In the genomic region with DNA sequence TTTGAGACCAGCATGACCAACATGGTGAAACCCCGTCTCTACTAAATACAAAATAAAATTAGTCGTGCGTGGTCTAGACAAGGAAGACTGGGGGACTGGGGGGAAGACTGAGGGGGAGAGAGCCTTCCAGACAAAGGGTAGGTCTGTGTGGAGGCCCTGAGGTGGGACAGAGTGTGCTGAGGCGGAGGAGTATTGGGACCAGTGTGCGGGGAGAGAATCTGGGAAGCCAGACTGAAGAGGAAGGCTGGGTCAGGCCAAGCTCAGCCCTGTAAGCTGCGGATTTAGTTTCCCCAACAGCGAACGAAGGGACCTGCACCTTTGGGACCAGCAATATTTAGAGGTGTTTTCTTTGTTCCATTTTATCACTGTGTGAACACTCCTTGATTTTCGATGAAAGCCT, we compare ENCODE assay signal across 21 cellular contexts. TPM values are rescaled to one million over a fixed set of nuclear protein-coding genes. Genes with fewer than 3 reads are reported as not detected.
DNase-seq lines count a peak whose midpoint lies in the region; ATAC-seq and TF ChIP-seq lines count a peak whose summit lies in the region.
"Had no signal": no experiment of that assay in that cellular context is flagged by ENCODE, and none has a peak within 500 bp of the region (broad histone marks: within the 10 kb centered on the region; RNA-seq: fewer than 3 reads in every experiment).

No MANE protein-coding gene starts in this region.

- no peak overlapping the region for H2BK12ac ChIP-seq in H9 (ENCODE audit: insufficient read length, low read depth, low read length)
- H2BK12ac ChIP-seq in mesenchymal stem cell (ENCODE audit: low read length in 2 of 2) = peak overlapping the region in 1 of 2 experiments; percentile 63

- peak; percentile 76 for ATAC-seq in sciatic nerve
- ATAC-seq: K562 had no signal

- WGBS in H9 (ENCODE audit: extremely low coverage, insufficient read length, low lambda C conversion rate) = no CpG with 5 or more reads among the region's 9 CpGs
- WGBS in mesenchymal stem cell = 93% methylated on average over 6 of the region's 9 CpGs

- no peak overlapping the region for H3K18ac ChIP-seq in H9 (ENCODE audit: insufficient read length, low read depth, low read length)
- H3K18ac ChIP-seq in mesenchymal stem cell (ENCODE audit: low read depth in 1 of 2, low read length in 2 of 2) = peak overlapping the region in 1 of 2 experiments; percentile 88

- no peaks in the 10 kb centered on the region for H3K36me3 ChIP-seq in ascending aorta
- no peaks in the 10 kb centered on the region for H3K36me3 ChIP-seq in mesenchymal stem cell (ENCODE audit: control insufficient read depth in 1 of 2, insufficient read depth in 2 of 2, low read depth in 1 of 2, low read length in 2 of 2)
- H3K36me3 ChIP-seq: BE2C, HAP-1 had no signal

- H3K27me3 ChIP-seq in H9 (ENCODE audit: insufficient read depth, low read length) = no peaks in the 10 kb centered on the region
- H3K27me3 ChIP-seq in ascending aorta = no peaks in the 10 kb centered on the region
- H3K27me3 ChIP-seq in mesenchymal stem cell (ENCODE audit: control insufficient read depth in 1 of 2, insufficient read depth in 1 of 2, low read length in 2 of 2) = no peaks in the 10 kb centered on the region
- H3K27me3 ChIP-seq: BE2C had no signal

- peaks cover 5% of the 10 kb centered on the region in 2 experiments; a peak in 3 of 5 replicates for H3K9me3 Mint-ChIP-seq in H9
- H3K9me3 Mint-ChIP-seq: CD4-positive, CD25-positive, alpha-beta regulatory T cell had no signal

- H3K14ac ChIP-seq in H9 (ENCODE audit: insufficient read depth, low read length) (no peak overlapping the region), mesenchymal stem cell (ENCODE audit: low read length in 2 of 2) (peak overlapping the region in 1 of 2 experiments; percentile 74)

- H3K56ac ChIP-seq in H9 (ENCODE audit: insufficient read length, low read depth, low read length) = no peak overlapping the region

- H2BK15ac ChIP-seq in H9 (ENCODE audit: low read depth, low read length) = no peak overlapping the region
- H2BK15ac ChIP-seq in mesenchymal stem cell (ENCODE audit: low read depth, poor library complexity, severe bottlenecking) = peak overlapping the region; percentile 49

- H3K79me1 ChIP-seq in H9 (ENCODE audit: insufficient read depth, low read depth, low read length, poor library complexity, severe bottlenecking) (no peaks in the 10 kb centered on the region), mesenchymal stem cell (replicated peaks; ENCODE audit: low read length, poor library complexity, severe bottlenecking) (no peaks in the 10 kb centered on the region)

- H3K9ac ChIP-seq in H9 (ENCODE audit: extremely low read depth, insufficient read length, low read length) (no peak overlapping the region), mesenchymal stem cell (ENCODE audit: low read length) (no peak overlapping the region)

- no peaks in the 10 kb centered on the region for H3K79me2 ChIP-seq in H9 (ENCODE audit: insufficient read depth, low read length)

- no peak overlapping the region for H2BK20ac ChIP-seq in H9 (ENCODE audit: low read depth, low read length, poor library complexity, severe bottlenecking)

- H4K20me1 ChIP-seq in H9 (ENCODE audit: control insufficient read depth, insufficient read depth, insufficient read length) = no peaks in the 10 kb centered on the region

- H4K8ac ChIP-seq in H9 (replicated peaks; ENCODE audit: insufficient read length, low read depth, low read length) (no peak overlapping the region), mesenchymal stem cell (ENCODE audit: low read length) (peak overlapping the region; percentile 45)

- no peak overlapping the region for H3K27ac ChIP-seq in H9 (ENCODE audit: insufficient read length, low read depth, low read length)
- peak overlapping the region; percentile 36 to 50 for H3K27ac ChIP-seq in ascending aorta
- no peak overlapping the region for H3K27ac ChIP-seq in mesenchymal stem cell (ENCODE audit: low read length, poor library complexity, severe bottlenecking)

- no peak overlapping the region for H2AK5ac ChIP-seq in H9 (ENCODE audit: insufficient read length, low read length)
- peak overlapping the region; percentile 68 for H2AK5ac ChIP-seq in mesenchymal stem cell (ENCODE audit: low read length, severe bottlenecking)

- H3K4me3 ChIP-seq in ascending aorta (no peak overlapping the region), mesenchymal stem cell (ENCODE audit: insufficient read depth in 1 of 2, low read depth in 1 of 2, low read length in 2 of 2) (no peak overlapping the region)
- H3K4me3 ChIP-seq: HAP-1, K562 had no signal

- peak overlapping the region in 2 of 3 experiments; percentile 49 to 82; a peak in 2 of 7 replicates for H3K27ac Mint-ChIP-seq in H9
- H3K27ac Mint-ChIP-seq: CD4-positive, CD25-positive, alpha-beta regulatory T cell had no signal

- H3K4me2 ChIP-seq in H9 (ENCODE audit: insufficient read depth, insufficient read length, low read length) (no peak overlapping the region), mesenchymal stem cell (ENCODE audit: low read length, poor library complexity, severe bottlenecking) (no peak overlapping the region)

- H2BK5ac ChIP-seq in H9 (ENCODE audit: insufficient read length, low read length) = no peak overlapping the region
- no peak overlapping the region for H2BK5ac ChIP-seq in mesenchymal stem cell (ENCODE audit: low read depth, low read length, poor library complexity, severe bottlenecking)

- no peaks in the 10 kb centered on the region for H3K27me3 Mint-ChIP-seq in H9 (ENCODE audit: low read depth)
- H3K27me3 Mint-ChIP-seq: CD4-positive, CD25-positive, alpha-beta regulatory T cell had no signal

- H3K4me1 Mint-ChIP-seq in H9 = peaks cover 8 to 9% of the 10 kb centered on the region in 2 experiments

- H3K4me1 ChIP-seq in H9 (ENCODE audit: insufficient read depth, low read length) (no peaks in the 10 kb centered on the region), ascending aorta (peaks cover 0 to 4% of the 10 kb centered on the region in 2 donors), mesenchymal stem cell (ENCODE audit: control insufficient read depth, insufficient read depth, low read depth, low read length) (peaks cover 4% of the 10 kb centered on the region)
- H3K4me1 ChIP-seq: BE2C, HAP-1 had no signal

- no peak overlapping the region for H4K5ac ChIP-seq in H9 (ENCODE audit: insufficient read length, low read depth, low read length)

- H4K91ac ChIP-seq in H9 (ENCODE audit: insufficient read length, low read depth, low read length) = no peak overlapping the region
- no peak overlapping the region for H4K91ac ChIP-seq in mesenchymal stem cell (ENCODE audit: low read length)

- H2AFZ ChIP-seq in H9 (ENCODE audit: low read length) = no peak overlapping the region
- no peak overlapping the region for H2AFZ ChIP-seq in mesenchymal stem cell (ENCODE audit: low read depth, low read length)

- H2BK120ac ChIP-seq in H9 (ENCODE audit: low read depth, low read length, poor library complexity, severe bottlenecking) = no peak overlapping the region
- H2BK120ac ChIP-seq in mesenchymal stem cell (ENCODE audit: low read depth, low read length) = no peak overlapping the region

- peaks cover 0 to 5% (median 5%) of the 10 kb centered on the region in 3 experiments; a peak in 3 of 7 replicates for H3K36me3 Mint-ChIP-seq in H9 (ENCODE audit: insufficient read depth in 1 of 3, low read depth in 3 of 3)
- H3K36me3 Mint-ChIP-seq: CD4-positive, CD25-positive, alpha-beta regulatory T cell had no signal

- intact Hi-C loops in ascending aorta (cut with DNase I) = no loop called here
- intact Hi-C loops in sciatic nerve (cut with DNase I) = no loop called here

- H3K4ac ChIP-seq in H9 (ENCODE audit: low read depth, low read length) (no peak overlapping the region), mesenchymal stem cell (ENCODE audit: low read depth in 1 of 2, low read length in 2 of 2) (peak overlapping the region in 1 of 2 experiments; percentile 21)

- no peak overlapping the region for H3T11ph ChIP-seq in H9 (ENCODE audit: low read length)

- no peak for TF ChIP-seq CTCF in H9 (conservative IDR thresholded peaks at IDR 0.05)
- TF ChIP-seq CTCF in ascending aorta (IDR thresholded peaks at IDR 0.05) = no peak

- H3K9me3 ChIP-seq in H9 (ENCODE audit: control insufficient read depth, low read depth, low read length) (no peaks in the 10 kb centered on the region), ascending aorta (no peaks in the 10 kb centered on the region), mesenchymal stem cell (ENCODE audit: control insufficient read depth, low read length) (no peaks in the 10 kb centered on the region)
- H3K9me3 ChIP-seq: BE2C, HAP-1 had no signal

- DNase-seq in H9 (no peak), ascending aorta (ENCODE audit: low spot score in 2 of 2) (no peak), mesenchymal stem cell (no peak), sciatic nerve (ENCODE audit: low spot score) (no peak), superior temporal gyrus (ENCODE audit: extremely low spot score) (no peak), anterior cingulate cortex (lab: John Stamatoyannopoulos, UW) (no peak)
- no peak for DNase-seq in activated CD4-positive, alpha-beta T cell treated with anti-CD3 and anti-CD28 coated beads, Interleukin-2, amount 50 U/mL, for 1 hour
- DNase-seq: CD4-positive, CD25-positive, alpha-beta regulatory T cell; COR-L47; DMS 273 treated with DMSO at 0.1 percent for 48 hours; DND-41; MV-4-11; NCI-H187; NCI-H2107; NCI-H510A; NCI-H748 treated with DMSO at 0.1 percent for 48 hours; OCI-M1; Right ventricle myocardium superior had no signal

- H3K23me2 ChIP-seq in H9 (ENCODE audit: insufficient read length, low read depth, low read length, poor library complexity, severe bottlenecking) = no peaks in the 10 kb centered on the region

- no peak overlapping the region; a peak in 1 of 5 replicates for H3K4me3 Mint-ChIP-seq in H9
- H3K4me3 Mint-ChIP-seq: CD4-positive, CD25-positive, alpha-beta regulatory T cell had no signal

- no peak overlapping the region for H3K23ac ChIP-seq in H9 (ENCODE audit: insufficient read length, low read depth, low read length)
- no peak overlapping the region for H3K23ac ChIP-seq in mesenchymal stem cell (ENCODE audit: low read length in 2 of 2)

RNA-seq across cellular contexts. Expression of a gene that starts 39.2 kb away (rescaled TPM):
- total RNA-seq in H9 (2021) (15.0 and 16.2 TPM in 2 replicates), ascending aorta (1.5 TPM), sciatic nerve (15.6 TPM)
- 1,126 TPM for polyA plus RNA-seq in mesenchymal stem cell (2013, experiment 1 of 2)
- polyA plus RNA-seq in mesenchymal stem cell (2013, experiment 2 of 2) = 1,146 TPM
- polyA plus RNA-seq: CD4-positive, CD25-positive, alpha-beta regulatory T cell had no signal

RNA-seq across cellular contexts. Expression of a gene that starts 47.8 kb away (rescaled TPM):
- 291 and 296 TPM in 2 replicates for total RNA-seq in H9 (2021)
- 333 TPM for total RNA-seq in ascending aorta
- 216 TPM for polyA plus RNA-seq in mesenchymal stem cell (2013, experiment 1 of 2)
- 211 TPM for polyA plus RNA-seq in mesenchymal stem cell (2013, experiment 2 of 2)
- total RNA-seq in sciatic nerve = 165 TPM

Comparison
In these comparisons a context has a peak if more than half of its experiments do, and no peak if none do; other contexts are left out.
1. H3K27ac ChIP-seq: peak in ascending aorta (2 of 2); none in H9 (single experiment) and mesenchymal stem cell (single experiment).